1 cellular context compared by ENCODE assay signal in genomic region chr20:64203037-64203777, GRCh38.
TF ChIP-seq lines count a peak whose summit lies in the region.

No MANE protein-coding gene starts in this region.

TF ChIP-seq in GM23338, 12 proteins besides CTCF, POLR2A, EP300 and RAD21:
- TF ChIP-seq ZNF462 (CRISPR knock-in tag; IDR thresholded peaks at IDR 0.05) (no peak), EZH2 (IDR thresholded peaks at IDR 0.05; ENCODE audit: low read depth, unreplicated experiment) (no peak), POLR2AphosphoS5 (IDR thresholded peaks at IDR 0.05; ENCODE audit: low read depth) (no peak), STAT1 (IDR thresholded peaks at IDR 0.05; ENCODE audit: unreplicated experiment) (no peak), CREB1 (CRISPR knock-in tag; IDR thresholded peaks at IDR 0.05; ENCODE audit: low read depth) (no peak), JUNB (IDR thresholded peaks at IDR 0.05; ENCODE audit: unreplicated experiment) (no peak)
TF ChIP-seq in GM23338: peak in this region for 0.
